ENCODE assay signal across 19 cellular contexts in the genomic region with DNA sequence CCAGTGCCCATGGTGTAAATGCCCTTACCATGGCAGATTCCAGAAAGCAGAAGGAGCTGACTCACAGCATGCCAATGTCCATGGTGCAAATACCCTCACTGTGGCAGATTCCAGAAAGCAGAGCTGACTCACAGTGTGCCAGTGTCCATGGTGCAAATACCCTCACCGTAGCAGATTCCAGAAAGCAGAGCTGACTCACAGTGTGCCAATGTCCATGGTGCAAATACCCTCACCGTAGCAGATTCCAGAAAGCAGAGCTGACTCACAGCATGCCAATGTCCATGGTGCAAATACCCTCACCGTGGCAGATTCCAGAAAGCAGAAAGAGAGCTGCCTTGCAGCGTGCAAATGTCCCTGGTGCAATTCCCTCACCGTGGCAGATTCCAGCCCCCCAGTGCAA.
DNase-seq lines count a peak whose midpoint lies in the region; ATAC-seq and TF ChIP-seq lines count a peak whose summit lies in the region.
"Had no signal": no experiment of that assay in that cellular context is flagged by ENCODE, and none has a peak within 500 bp of the region (broad histone marks: within the 10 kb centered on the region; RNA-seq: fewer than 3 reads in every experiment).

No MANE protein-coding gene starts in this region.

- H3K27ac ChIP-seq in mesenchymal stem cell (ENCODE audit: low read length, poor library complexity, severe bottlenecking): no peak overlapping the region
- H3K27ac ChIP-seq: BLaER1, GM23248, PC-9 had no signal

- H3K4ac ChIP-seq in mesenchymal stem cell (ENCODE audit: low read depth in 1 of 2, low read length in 2 of 2): no peak overlapping the region

- H3K9ac ChIP-seq in mesenchymal stem cell (ENCODE audit: low read length): no peak overlapping the region
- H3K9ac ChIP-seq: BLaER1, GM23248 had no signal

- DNase-seq in activated effector memory CD4-positive, alpha-beta T cell treated with anti-CD3 and anti-CD28 coated beads, Interleukin-2, amount 50 U/mL, for 16 hours: peak; percentile 5
- DNase-seq in activated effector memory CD4-positive, alpha-beta T cell treated with Interleukin-2 at 50 U/mL for 16 hours: no peak
- peak; percentile 26 for DNase-seq in activated CD8-positive, alpha-beta memory T cell treated with anti-CD3 and anti-CD28 coated beads, Interleukin-2, amount 50 U/mL, for 48 hours
- DNase-seq in mesenchymal stem cell (peak; percentile 14), ureter (ENCODE audit: low spot score) (peak; percentile 12), glutamatergic neuron (no peak)
- DNase-seq in effector CD4-positive, alpha-beta T cell: no peak
- DNase-seq: CD8-positive, alpha-beta memory T cell; DMS79; GM23248; KBM-7; NCI-H1048; NCI-H1436 treated with DMSO at 0.1 percent for 48 hours; NCI-H2029 treated with DMSO at 0.1 percent for 48 hours; NCI-H510A; NCI-H82 had no signal

- H3K36me3 ChIP-seq in mesenchymal stem cell (ENCODE audit: control insufficient read depth in 1 of 2, insufficient read depth in 2 of 2, low read depth in 1 of 2, low read length in 2 of 2): no peaks in the 10 kb centered on the region
- H3K36me3 ChIP-seq: BLaER1 had no signal

- peaks cover 6% of the 10 kb centered on the region for H3K9me3 Mint-ChIP-seq in glutamatergic neuron (ENCODE audit: unreplicated experiment)

- no peak overlapping the region for H3K18ac ChIP-seq in mesenchymal stem cell (ENCODE audit: low read depth in 1 of 2, low read length in 2 of 2)

- H3K27ac Mint-ChIP-seq in glutamatergic neuron (ENCODE audit: unreplicated experiment): no peak overlapping the region

- H3K4me1 Mint-ChIP-seq in glutamatergic neuron (ENCODE audit: low read depth, unreplicated experiment): no peaks in the 10 kb centered on the region
- H3K4me1 Mint-ChIP-seq: CD8-positive, alpha-beta memory T cell had no signal

- no peak overlapping the region for H2BK15ac ChIP-seq in mesenchymal stem cell (ENCODE audit: low read depth, poor library complexity, severe bottlenecking)

- no peak overlapping the region for H3K14ac ChIP-seq in mesenchymal stem cell (ENCODE audit: low read length in 2 of 2)

- no peak overlapping the region for H2BK120ac ChIP-seq in mesenchymal stem cell (ENCODE audit: low read depth, low read length)

- H4K8ac ChIP-seq in mesenchymal stem cell (ENCODE audit: low read length): no peak overlapping the region

- H3K27me3 ChIP-seq in mesenchymal stem cell (ENCODE audit: control insufficient read depth in 1 of 2, insufficient read depth in 1 of 2, low read length in 2 of 2): no peaks in the 10 kb centered on the region
- H3K27me3 ChIP-seq: BLaER1 had no signal

- no peak overlapping the region for H4K91ac ChIP-seq in mesenchymal stem cell (ENCODE audit: low read length)

- H2BK12ac ChIP-seq in mesenchymal stem cell (ENCODE audit: low read length in 2 of 2): no peak overlapping the region

- H2BK5ac ChIP-seq in mesenchymal stem cell (ENCODE audit: low read depth, low read length, poor library complexity, severe bottlenecking): no peak overlapping the region

- 60% methylated on average over 5 of the region's 5 CpGs for WGBS in mesenchymal stem cell

- H3K36me3 Mint-ChIP-seq in glutamatergic neuron (ENCODE audit: unreplicated experiment): no peaks in the 10 kb centered on the region
- H3K36me3 Mint-ChIP-seq: CD8-positive, alpha-beta memory T cell had no signal

- H3K4me3 Mint-ChIP-seq in glutamatergic neuron (ENCODE audit: unreplicated experiment): no peak overlapping the region
- H3K4me3 Mint-ChIP-seq: CD8-positive, alpha-beta memory T cell had no signal

- no peak for ATAC-seq in GM18519 (IDR thresholded peaks at IDR 0.05; ENCODE audit: low FRiP score, unreplicated experiment)

- H3K9me3 ChIP-seq in mesenchymal stem cell (ENCODE audit: control insufficient read depth, low read length): peaks cover 3% of the 10 kb centered on the region
- H3K9me3 ChIP-seq: BLaER1 had no signal

- no peaks in the 10 kb centered on the region for H3K79me1 ChIP-seq in mesenchymal stem cell (replicated peaks; ENCODE audit: low read length, poor library complexity, severe bottlenecking)

- H3K23ac ChIP-seq in mesenchymal stem cell (ENCODE audit: low read length in 2 of 2): no peak overlapping the region

- H3K4me2 ChIP-seq in mesenchymal stem cell (ENCODE audit: low read length, poor library complexity, severe bottlenecking): no peak overlapping the region
- H3K4me2 ChIP-seq: BLaER1, PC-9 had no signal

- TF ChIP-seq CTCF in glutamatergic neuron (IDR thresholded peaks at IDR 0.05; ENCODE audit: partially characterized antibody, unreplicated experiment): no peak

- H3K27me3 Mint-ChIP-seq in glutamatergic neuron (ENCODE audit: unreplicated experiment): peaks cover 10% of the 10 kb centered on the region
- H3K27me3 Mint-ChIP-seq: CD8-positive, alpha-beta memory T cell had no signal

- no peak overlapping the region for H2AK5ac ChIP-seq in mesenchymal stem cell (ENCODE audit: low read length, severe bottlenecking)

- H3K4me1 ChIP-seq in mesenchymal stem cell (ENCODE audit: control insufficient read depth, insufficient read depth, low read depth, low read length): peaks cover 2% of the 10 kb centered on the region

- no peak overlapping the region for H3K4me3 ChIP-seq in mesenchymal stem cell (ENCODE audit: insufficient read depth in 1 of 2, low read depth in 1 of 2, low read length in 2 of 2)
- H3K4me3 ChIP-seq: BLaER1, GM23248, PC-9 had no signal

- no peak overlapping the region for H2AFZ ChIP-seq in mesenchymal stem cell (ENCODE audit: low read depth, low read length)
- H2AFZ ChIP-seq: GM23248, PC-9 had no signal

Comparison
In these comparisons a context has a peak if more than half of its experiments do, and no peak if none do; other contexts are left out.
1. DNase-seq: peak in activated effector memory CD4-positive, alpha-beta T cell treated with anti-CD3 and anti-CD28 coated beads, Interleukin-2, amount 50 U/mL, for 16 hours (single experiment), activated CD8-positive, alpha-beta memory T cell treated with anti-CD3 and anti-CD28 coated beads, Interleukin-2, amount 50 U/mL, for 48 hours (single experiment), mesenchymal stem cell (single experiment) and ureter (single experiment); none in activated effector memory CD4-positive, alpha-beta T cell treated with Interleukin-2 at 50 U/mL for 16 hours (single experiment), effector CD4-positive, alpha-beta T cell (single experiment) and glutamatergic neuron (single experiment).